ENCODE assay signal across 13 cellular contexts in genomic region chr7:87598234-87599009, GRCh38. TPM values are rescaled to one million over a fixed set of nuclear protein-coding genes. Genes with fewer than 3 reads are reported as not detected.
A peak's percentile ranks its signal among the peaks of the same experiment; 100 is the strongest.
DNase-seq lines count a peak whose midpoint lies in the region; ATAC-seq lines count a peak whose summit lies in the region.
"Had no signal": no experiment of that assay in that cellular context is flagged by ENCODE, and none has a peak within 500 bp of the region (broad histone marks: within the 10 kb centered on the region; RNA-seq: fewer than 3 reads in every experiment).

No MANE protein-coding gene starts in this region.

- peaks cover 3 to 6% of the 10 kb centered on the region in 2 donors for H3K4me1 ChIP-seq in naive thymus-derived CD4-positive, alpha-beta T cell (ENCODE audit: control insufficient read depth in 2 of 2, insufficient read depth in 2 of 2, low read length in 2 of 2)
- H3K4me1 ChIP-seq: psoas muscle had no signal

- no peak overlapping the region for H3K27ac ChIP-seq in naive thymus-derived CD4-positive, alpha-beta T cell (ENCODE audit: low read depth, low read length)
- H3K27ac ChIP-seq: psoas muscle, upper lobe of left lung had no signal

- ATAC-seq in activated CD4-positive, alpha-beta T cell treated with anti-CD3 and anti-CD28 coated beads for 36 hours: no peak
- ATAC-seq in HG03159 (IDR thresholded peaks at IDR 0.05; ENCODE audit: unreplicated experiment) (peak; percentile 26), HG03196 (IDR thresholded peaks at IDR 0.05; ENCODE audit: unreplicated experiment) (no peak), GM18907 (IDR thresholded peaks at IDR 0.05; ENCODE audit: unreplicated experiment) (no peak)
- ATAC-seq in naive thymus-derived CD4-positive, alpha-beta T cell: no peak
- ATAC-seq: psoas muscle had no signal

- POLR2A ChIA-PET in activated CD4-positive, alpha-beta T cell treated with anti-CD3 and anti-CD28 coated beads for 36 hours (lab: Charles Lee): no interaction called here
- POLR2A ChIA-PET in naive thymus-derived CD4-positive, alpha-beta T cell (lab: Charles Lee): no interaction called here

- no peak for DNase-seq in activated CD4-positive, alpha-beta T cell treated with anti-CD3 and anti-CD28 coated beads for 36 hours
- no peak for DNase-seq in activated CD4-positive, alpha-beta T cell treated with anti-CD3 and anti-CD28 coated beads, Interleukin-2, amount 50 U/mL, for 1 hour
- no peak for DNase-seq in naive thymus-derived CD4-positive, alpha-beta T cell
- DNase-seq in iPS-NIHi7 (ENCODE audit: extremely low spot score): no peak
- DNase-seq: activated CD4-positive, alpha-beta T cell treated with anti-CD3 and anti-CD28 coated beads for 1 hour; activated gamma-delta T cell; NCI-H2107; psoas muscle had no signal

- no peaks in the 10 kb centered on the region for H3K9me3 Mint-ChIP-seq in activated CD4-positive, alpha-beta T cell treated with anti-CD3 and anti-CD28 coated beads for 36 hours (ENCODE audit: low read depth)
- H3K9me3 Mint-ChIP-seq in activated naive CD8-positive, alpha-beta T cell (ENCODE audit: low read depth): no peaks in the 10 kb centered on the region
- H3K9me3 Mint-ChIP-seq in naive thymus-derived CD4-positive, alpha-beta T cell: no peaks in the 10 kb centered on the region

- H3K4me1 Mint-ChIP-seq in activated CD4-positive, alpha-beta T cell treated with anti-CD3 and anti-CD28 coated beads for 36 hours: peaks cover 20% of the 10 kb centered on the region
- peaks cover 49% of the 10 kb centered on the region for H3K4me1 Mint-ChIP-seq in activated naive CD8-positive, alpha-beta T cell (ENCODE audit: low read depth)
- H3K4me1 Mint-ChIP-seq in naive thymus-derived CD4-positive, alpha-beta T cell: peaks cover 13 to 45% (median 28%) of the 10 kb centered on the region in 7 donors

- no peaks in the 10 kb centered on the region for H3K9me3 ChIP-seq in naive thymus-derived CD4-positive, alpha-beta T cell (ENCODE audit: control insufficient read depth in 2 of 3, low read length in 3 of 3)
- H3K9me3 ChIP-seq: psoas muscle, upper lobe of left lung had no signal

- no peak overlapping the region for H3K4me3 ChIP-seq in naive thymus-derived CD4-positive, alpha-beta T cell (ENCODE audit: low read length)
- H3K4me3 ChIP-seq: psoas muscle had no signal

- peak overlapping the region; percentile 49 for H3K27ac Mint-ChIP-seq in activated CD4-positive, alpha-beta T cell treated with anti-CD3 and anti-CD28 coated beads for 36 hours
- H3K27ac Mint-ChIP-seq in activated naive CD8-positive, alpha-beta T cell: peak overlapping the region; percentile 82
- H3K27ac Mint-ChIP-seq in naive thymus-derived CD4-positive, alpha-beta T cell: peak overlapping the region in 7 of 9 donors; percentile 1 to 61 (median 20)

- peak overlapping the region; percentile 48 for H3K4me3 Mint-ChIP-seq in activated CD4-positive, alpha-beta T cell treated with anti-CD3 and anti-CD28 coated beads for 36 hours
- H3K4me3 Mint-ChIP-seq in activated naive CD8-positive, alpha-beta T cell: peak overlapping the region; percentile 85
- peak overlapping the region in 9 of 10 donors; percentile 24 to 77 (median 62) for H3K4me3 Mint-ChIP-seq in naive thymus-derived CD4-positive, alpha-beta T cell

- intact Hi-C loops in activated CD4-positive, alpha-beta T cell treated with anti-CD3 and anti-CD28 coated beads for 36 hours (cut with DNase I, micrococcal nuclease): loop anchor here in 1 of 2 experiments (2.0 kb wide), 1 partner anchor 24 kb away; no protein-coding TSS in a partner anchor
- intact Hi-C loops in naive thymus-derived CD4-positive, alpha-beta T cell (cut with micrococcal nuclease): loop anchor here in 1 of 2 donors (5.0 kb wide), 1 partner anchor 381 kb away; the partner anchor contains the start of gene TMEM243

- no peaks in the 10 kb centered on the region for H3K36me3 Mint-ChIP-seq in activated CD4-positive, alpha-beta T cell treated with anti-CD3 and anti-CD28 coated beads for 36 hours (ENCODE audit: low read depth)
- H3K36me3 Mint-ChIP-seq in activated naive CD8-positive, alpha-beta T cell: no peaks in the 10 kb centered on the region
- H3K36me3 Mint-ChIP-seq in naive thymus-derived CD4-positive, alpha-beta T cell: peaks cover 0 to 4% (median 0%) of the 10 kb centered on the region in 5 donors

- H3K27me3 ChIP-seq in naive thymus-derived CD4-positive, alpha-beta T cell (ENCODE audit: control insufficient read depth in 2 of 2, insufficient read depth in 2 of 2, low read length in 2 of 2): no peaks in the 10 kb centered on the region

- peaks cover 14% of the 10 kb centered on the region for H3K27me3 Mint-ChIP-seq in activated CD4-positive, alpha-beta T cell treated with anti-CD3 and anti-CD28 coated beads for 36 hours
- H3K27me3 Mint-ChIP-seq in activated naive CD8-positive, alpha-beta T cell: peaks cover 1% of the 10 kb centered on the region
- H3K27me3 Mint-ChIP-seq in naive thymus-derived CD4-positive, alpha-beta T cell: peaks cover 0 to 34% (median 33%) of the 10 kb centered on the region in 5 donors

- CTCF ChIA-PET in activated CD4-positive, alpha-beta T cell treated with anti-CD3 and anti-CD28 coated beads for 36 hours (lab: Charles Lee): no interaction called here
- CTCF ChIA-PET in naive thymus-derived CD4-positive, alpha-beta T cell (lab: Charles Lee): no interaction called here

- no peaks in the 10 kb centered on the region for H3K36me3 ChIP-seq in naive thymus-derived CD4-positive, alpha-beta T cell (ENCODE audit: control insufficient read depth in 2 of 3, insufficient read depth in 3 of 3, low read length in 3 of 3)
- H3K36me3 ChIP-seq: upper lobe of left lung had no signal

RNA-seq across cellular contexts. Expression of gene ABCB1, which starts 2.3 kb away (rescaled TPM):
- total RNA-seq in activated CD4-positive, alpha-beta T cell treated with anti-CD3 and anti-CD28 coated beads for 36 hours: 1 to 10 TPM; 4.5 to 4.9 TPM
- 10 to 100 TPM in 3 of 5 experiments, 1 to 10 TPM in 2; 3.0 to 14.3 (median 10.4) TPM for total RNA-seq in naive thymus-derived CD4-positive, alpha-beta T cell
- polyA plus RNA-seq in naive thymus-derived CD4-positive, alpha-beta T cell: 1 to 10 TPM; 4.3 to 8.5 TPM

RNA-seq across cellular contexts. Expression of gene RUNDC3B, which starts 29.8 kb away (rescaled TPM):
- total RNA-seq in activated CD4-positive, alpha-beta T cell treated with anti-CD3 and anti-CD28 coated beads for 36 hours: 1 to 10 TPM; 1.6 to 1.7 TPM
- under 1 TPM in 3 of 5 experiments, not detected in 2; 0.11 to 0.16 (median 0.11) TPM for total RNA-seq in naive thymus-derived CD4-positive, alpha-beta T cell
- polyA plus RNA-seq in naive thymus-derived CD4-positive, alpha-beta T cell: 1 to 10 TPM; 1.3 TPM

Comparison
In these comparisons a context has a peak if more than half of its experiments do, and no peak if none do; other contexts are left out.
1. H3K27ac Mint-ChIP-seq: peak in every context shown above with its lines; median percentile 82 in activated naive CD8-positive, alpha-beta T cell; 49 in activated CD4-positive, alpha-beta T cell treated with anti-CD3 and anti-CD28 coated beads for 36 hours; 20 in naive thymus-derived CD4-positive, alpha-beta T cell.